Comparison of ENCODE assay signal across 8 cellular contexts in genomic region chr11:47215366-47215925, GRCh38. TPM values are rescaled to one million over a fixed set of nuclear protein-coding genes. Genes with fewer than 3 reads are reported as not detected.
DNase-seq lines count a peak whose midpoint lies in the region; ATAC-seq, FAIRE-seq and TF ChIP-seq lines count a peak whose summit lies in the region.

No MANE protein-coding gene starts in this region.

- H3K27me3 ChIP-seq in keratinocyte (ENCODE audit: control insufficient read depth, extremely low read depth, insufficient read depth, low read length), result no peaks in the 10 kb centered on the region

- FAIRE-seq in keratinocyte (lab: Jason Lieb, UNC), result peak; percentile 51

- no peaks in the 10 kb centered on the region for H3K9me3 ChIP-seq in keratinocyte (ENCODE audit: control insufficient read depth, low read depth, low read length)

- DNase-seq in CD14-positive monocyte (ENCODE audit: low spot score) (no peak), keratinocyte (ENCODE audit: low read depth, low spot score) (no peak), substantia nigra (lab: John Stamatoyannopoulos, UW) (peak in 1 of 49 donors; percentile 61), NCI-H82 (lab: John Stamatoyannopoulos, UW) (no peak)
- DNase-seq in activated naive CD8-positive, alpha-beta T cell treated with anti-CD3 and anti-CD28 coated beads for 36 hours, result no peak

- peak overlapping the region; percentile 98 to 100 for H3K4me3 Mint-ChIP-seq in CD14-positive monocyte
- H3K4me3 Mint-ChIP-seq in activated naive CD8-positive, alpha-beta T cell treated with anti-CD3 and anti-CD28 coated beads for 36 hours, result peak overlapping the region; percentile 97

- peaks cover 17 to 21% of the 10 kb centered on the region in 2 donors for H3K36me3 Mint-ChIP-seq in CD14-positive monocyte
- H3K36me3 Mint-ChIP-seq in activated naive CD8-positive, alpha-beta T cell treated with anti-CD3 and anti-CD28 coated beads for 36 hours, result peaks cover 43% of the 10 kb centered on the region

- H3K4me1 ChIP-seq in keratinocyte (ENCODE audit: control insufficient read depth, extremely low read depth, insufficient read depth, low read length), result peaks cover 29% of the 10 kb centered on the region

- peaks cover 30% of the 10 kb centered on the region for H3K79me2 ChIP-seq in keratinocyte (ENCODE audit: control insufficient read depth, insufficient read depth, low read length)

- TF ChIP-seq CTCF in CD14-positive monocyte (IDR thresholded peaks at IDR 0.05) (no peak), keratinocyte (optimal IDR thresholded peaks at IDR 0.05 in 1 of 3, IDR thresholded peaks at IDR 0.05 in 1 of 3, conservative IDR thresholded peaks at IDR 0.05 in 1 of 3; ENCODE audit: extremely low read depth in 1 of 3, insufficient read depth in 2 of 3, low read length in 3 of 3) (no peak)

- peak overlapping the region; percentile 76 for H2AFZ ChIP-seq in keratinocyte (ENCODE audit: control insufficient read depth, low read length)

- no peaks in the 10 kb centered on the region for H3K9me1 ChIP-seq in keratinocyte (ENCODE audit: control insufficient read depth, extremely low read depth, insufficient read depth, low read length)

- H3K27ac ChIP-seq in keratinocyte (ENCODE audit: control insufficient read depth, insufficient read depth, low read length), result peak overlapping the region; percentile 99
- peak overlapping the region; percentile 98 for H3K27ac ChIP-seq in substantia nigra (ENCODE audit: low read depth, low read length, poor library complexity, severe bottlenecking)

- peaks cover 0 to under 1% (median 0%) of the 10 kb centered on the region in 7 donors for H3K9me3 Mint-ChIP-seq in CD14-positive monocyte
- H3K9me3 Mint-ChIP-seq in activated naive CD8-positive, alpha-beta T cell treated with anti-CD3 and anti-CD28 coated beads for 36 hours, result no peaks in the 10 kb centered on the region

- H3K4me2 ChIP-seq in keratinocyte (ENCODE audit: control insufficient read depth, extremely low read depth, insufficient read depth, low read depth, low read length), result peak overlapping the region; percentile 98

- peak overlapping the region; percentile 98 for H3K9ac ChIP-seq in keratinocyte (ENCODE audit: control insufficient read depth, extremely low read depth, insufficient read depth, low read length)

- intact Hi-C loops in CD14-positive monocyte (cut with micrococcal nuclease), result loop anchor here (2.0 to 5.0 kb wide), 3 partner anchors 37 to 53 kb away; partner anchors contain the start of gene ARFGAP2 (in 2 of the 2)

- peaks cover 30% of the 10 kb centered on the region for H3K4me1 Mint-ChIP-seq in CD14-positive monocyte
- H3K4me1 Mint-ChIP-seq in activated naive CD8-positive, alpha-beta T cell treated with anti-CD3 and anti-CD28 coated beads for 36 hours, result peaks cover 35% of the 10 kb centered on the region

- dilution Hi-C loops in keratinocyte (cut with MboI; ENCODE audit: extremely low pct_ligation_motif_present, low sequenced_read_pairs), result no loop called here

- no peaks in the 10 kb centered on the region for H4K20me1 ChIP-seq in keratinocyte (ENCODE audit: control insufficient read depth, extremely low read depth, insufficient read depth, low read length)

- peak; percentile 3 for ATAC-seq in HG03064 (IDR thresholded peaks at IDR 0.05; ENCODE audit: low read depth, unreplicated experiment)
- ATAC-seq in GM21737 (IDR thresholded peaks at IDR 0.05; ENCODE audit: unreplicated experiment), result no peak
- ATAC-seq in GM18498 (IDR thresholded peaks at IDR 0.05; ENCODE audit: unreplicated experiment), result no peak

- H3K27me3 Mint-ChIP-seq in CD14-positive monocyte (ENCODE audit: low read depth in 3 of 3), result no peaks in the 10 kb centered on the region
- no peaks in the 10 kb centered on the region for H3K27me3 Mint-ChIP-seq in activated naive CD8-positive, alpha-beta T cell treated with anti-CD3 and anti-CD28 coated beads for 36 hours

- peak overlapping the region; percentile 52 to 96 (median 88) for H3K4me3 ChIP-seq in keratinocyte (ENCODE audit: control insufficient read depth in 2 of 3, extremely low read depth in 1 of 3, insufficient read depth in 2 of 3, low read depth in 1 of 3, low read length in 3 of 3)

- peak overlapping the region in 6 of 7 donors; percentile 32 to 100 (median 90) for H3K27ac Mint-ChIP-seq in CD14-positive monocyte
- peak overlapping the region; percentile 99 for H3K27ac Mint-ChIP-seq in activated naive CD8-positive, alpha-beta T cell treated with anti-CD3 and anti-CD28 coated beads for 36 hours

- peaks cover 0 to 9% of the 10 kb centered on the region in 2 experiments for H3K36me3 ChIP-seq in keratinocyte (ENCODE audit: control insufficient read depth in 2 of 2, extremely low read depth in 1 of 2, insufficient read depth in 2 of 2, low read length in 2 of 2)

RNA-seq across cellular contexts. Expression of gene DDB2, which starts 0.7 kb away (rescaled TPM):
- 1 to 10 TPM; 5.9 to 9.0 TPM for polyA plus RNA-seq in CD14-positive monocyte
- total RNA-seq in activated naive CD8-positive, alpha-beta T cell treated with anti-CD3 and anti-CD28 coated beads for 36 hours, result 100 to 1,000 TPM; 111 to 112 TPM
- polyA plus RNA-seq in keratinocyte, result 34.9 to 50.5 TPM (median 45.0 TPM) in 3 replicates
- 19.0 TPM for polyA plus RNA-seq in keratinocyte (2011; ENCODE audit: low read depth)
- polyA plus RNA-seq in keratinocyte (2011; cell fraction: cytosol; rRNA removed), result 24.3 and 24.8 TPM in 2 replicates
- 60.4 and 68.2 TPM in 2 replicates for polyA plus RNA-seq in keratinocyte (2011; cell fraction: nucleus; rRNA removed)
- polyA plus RNA-seq in keratinocyte (2012; ENCODE audit: low replicate concordance), result 42.5 and 55.8 TPM in 2 replicates
- 22.4 to 33.0 TPM (median 23.0 TPM) in 3 replicates for polyA minus RNA-seq in keratinocyte
- 26.9 TPM for polyA minus RNA-seq in keratinocyte (2011; cell fraction: cytosol; rRNA and poly(A)+ RNA removed)
- polyA minus RNA-seq in keratinocyte (2011; cell fraction: nucleus; rRNA and poly(A)+ RNA removed), result 11.2 and 18.9 TPM in 2 replicates

RNA-seq across cellular contexts. Expression of gene PACSIN3, which starts 29.2 kb away (rescaled TPM):
- polyA plus RNA-seq in CD14-positive monocyte, result not detected
- total RNA-seq in activated naive CD8-positive, alpha-beta T cell treated with anti-CD3 and anti-CD28 coated beads for 36 hours, result 1 to 10 TPM; 6.8 to 7.0 TPM
- polyA plus RNA-seq in keratinocyte, result 28.1 to 32.9 TPM (median 32.6 TPM) in 3 replicates
- polyA plus RNA-seq in keratinocyte (2011; ENCODE audit: low read depth), result 15.0 TPM
- 15.6 and 31.4 TPM in 2 replicates for polyA plus RNA-seq in keratinocyte (2011; cell fraction: cytosol; rRNA removed)
- polyA plus RNA-seq in keratinocyte (2011; cell fraction: nucleus; rRNA removed), result 22.3 and 30.1 TPM in 2 replicates
- 28.0 and 53.4 TPM in 2 replicates for polyA plus RNA-seq in keratinocyte (2012; ENCODE audit: low replicate concordance)
- 15.2 to 37.6 TPM (median 20.1 TPM) in 3 replicates for polyA minus RNA-seq in keratinocyte
- polyA minus RNA-seq in keratinocyte (2011; cell fraction: cytosol; rRNA and poly(A)+ RNA removed), result 55.4 TPM
- polyA minus RNA-seq in keratinocyte (2011; cell fraction: nucleus; rRNA and poly(A)+ RNA removed), result 13.3 and 14.3 TPM in 2 replicates

RNA-seq across cellular contexts. Expression of gene ACP2, which starts 33.2 kb away (rescaled TPM):
- 10 to 100 TPM; 13.1 to 20.5 TPM for polyA plus RNA-seq in CD14-positive monocyte
- 10 to 100 TPM; 13.4 to 13.9 TPM for total RNA-seq in activated naive CD8-positive, alpha-beta T cell treated with anti-CD3 and anti-CD28 coated beads for 36 hours
- polyA plus RNA-seq in keratinocyte, result 10.9 to 19.8 TPM (median 11.5 TPM) in 3 replicates
- polyA plus RNA-seq in keratinocyte (2011; ENCODE audit: low read depth), result 2.9 TPM
- 8.1 and 8.9 TPM in 2 replicates for polyA plus RNA-seq in keratinocyte (2011; cell fraction: cytosol; rRNA removed)
- polyA plus RNA-seq in keratinocyte (2011; cell fraction: nucleus; rRNA removed), result 36.2 and 36.6 TPM in 2 replicates
- 7.8 and 18.1 TPM in 2 replicates for polyA plus RNA-seq in keratinocyte (2012; ENCODE audit: low replicate concordance)
- polyA minus RNA-seq in keratinocyte, result 16.9 to 37.7 TPM (median 21.1 TPM) in 3 replicates
- 17.3 TPM for polyA minus RNA-seq in keratinocyte (2011; cell fraction: cytosol; rRNA and poly(A)+ RNA removed)
- 30.0 and 37.2 TPM in 2 replicates for polyA minus RNA-seq in keratinocyte (2011; cell fraction: nucleus; rRNA and poly(A)+ RNA removed)

RNA-seq across cellular contexts. Expression of gene ARFGAP2, which starts 38.8 kb away (rescaled TPM):
- polyA plus RNA-seq in CD14-positive monocyte (10 to 100 TPM; 59.7 to 61.0 TPM), keratinocyte (51.0 to 79.9 TPM (median 55.2 TPM) in 3 replicates)
- 10 to 100 TPM; 87.6 to 92.6 TPM for total RNA-seq in activated naive CD8-positive, alpha-beta T cell treated with anti-CD3 and anti-CD28 coated beads for 36 hours
- polyA plus RNA-seq in keratinocyte (2011; ENCODE audit: low read depth), result 39.7 TPM
- polyA plus RNA-seq in keratinocyte (2011; cell fraction: cytosol; rRNA removed), result 35.1 and 48.3 TPM in 2 replicates
- 118 and 129 TPM in 2 replicates for polyA plus RNA-seq in keratinocyte (2011; cell fraction: nucleus; rRNA removed)
- polyA plus RNA-seq in keratinocyte (2012; ENCODE audit: low replicate concordance), result 55.3 and 67.5 TPM in 2 replicates
- polyA minus RNA-seq in keratinocyte, result 75.8 to 109 TPM (median 82.7 TPM) in 3 replicates
- polyA minus RNA-seq in keratinocyte (2011; cell fraction: cytosol; rRNA and poly(A)+ RNA removed), result 41.2 TPM
- 55.5 and 67.6 TPM in 2 replicates for polyA minus RNA-seq in keratinocyte (2011; cell fraction: nucleus; rRNA and poly(A)+ RNA removed)

RNA-seq across cellular contexts. Expression of gene NR1H3, which starts 42.4 kb away (rescaled TPM):
- 1 to 10 TPM; 4.4 to 9.3 TPM for polyA plus RNA-seq in CD14-positive monocyte
- 1 to 10 TPM; 8.1 to 8.2 TPM for total RNA-seq in activated naive CD8-positive, alpha-beta T cell treated with anti-CD3 and anti-CD28 coated beads for 36 hours
- polyA plus RNA-seq in keratinocyte, result 7.6 to 10.3 TPM (median 9.1 TPM) in 3 replicates
- 2.2 TPM for polyA plus RNA-seq in keratinocyte (2011; ENCODE audit: low read depth)
- 6.0 and 7.4 TPM in 2 replicates for polyA plus RNA-seq in keratinocyte (2011; cell fraction: cytosol; rRNA removed)
- polyA plus RNA-seq in keratinocyte (2011; cell fraction: nucleus; rRNA removed), result 8.8 and 9.0 TPM in 2 replicates
- 6.9 and 7.3 TPM in 2 replicates for polyA plus RNA-seq in keratinocyte (2012; ENCODE audit: low replicate concordance)
- 7.3 to 9.1 TPM (median 8.9 TPM) in 3 replicates for polyA minus RNA-seq in keratinocyte
- 5.0 TPM for polyA minus RNA-seq in keratinocyte (2011; cell fraction: cytosol; rRNA and poly(A)+ RNA removed)
- 2.4 and 5.2 TPM in 2 replicates for polyA minus RNA-seq in keratinocyte (2011; cell fraction: nucleus; rRNA and poly(A)+ RNA removed)

Comparison
In these comparisons a context has a peak if more than half of its experiments do, and no peak if none do; other contexts are left out.
1. RNA of gene PACSIN3, which starts 29.2 kb away (polyA plus RNA-seq): 15.0 to 53.4 TPM in keratinocyte; not detected in CD14-positive monocyte; every median in the first group is over 10 times any median in the second.